In the genomic region with DNA sequence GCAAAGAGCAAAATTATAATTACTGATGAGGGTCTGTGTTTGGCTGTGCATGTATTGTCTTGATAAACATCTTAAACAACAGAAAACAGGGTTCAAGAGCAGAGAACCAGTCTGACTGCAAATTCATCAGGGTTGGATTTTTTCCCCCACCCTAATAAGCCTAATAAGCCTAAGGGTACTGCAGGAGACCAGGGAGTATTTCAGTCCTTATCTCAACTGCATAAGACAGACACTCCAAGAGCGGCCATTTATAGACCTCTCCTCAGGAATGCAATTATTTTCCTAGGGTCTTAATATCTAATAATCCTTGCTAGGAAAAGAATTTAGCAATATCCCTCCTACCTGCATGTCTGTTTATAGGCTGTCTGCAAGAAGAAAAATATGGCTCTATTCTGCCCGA, we compare ENCODE assay signal across 25 cellular contexts.
DNase-seq lines count a peak whose midpoint lies in the region; FAIRE-seq and TF ChIP-seq lines count a peak whose summit lies in the region.
"Had no signal": no experiment of that assay in that cellular context is flagged by ENCODE, and none has a peak within 500 bp of the region (broad histone marks: within the 10 kb centered on the region; RNA-seq: fewer than 3 reads in every experiment).

No MANE protein-coding gene starts in this region.

- no peak overlapping the region for H3K4me2 ChIP-seq in neuronal stem cell (ENCODE audit: insufficient read depth, low read length, poor library complexity, severe bottlenecking)
- H3K4me2 ChIP-seq: BLaER1 treated with 17β-estradiol and CSF1 and Interleukin-3, amounts not matched to agents 10 nM and 100 nM had no signal

- no peak overlapping the region for H3K9ac ChIP-seq in neuronal stem cell (ENCODE audit: low read depth, low read length, poor library complexity)
- H3K9ac ChIP-seq: BLaER1 treated with 17β-estradiol and CSF1 and Interleukin-3, amounts not matched to agents 10 nM and 100 nM had no signal

- H3K4me3 ChIP-seq in HEK293 (ENCODE audit: low read depth, low read length) (no peak overlapping the region), neuronal stem cell (ENCODE audit: low read length in 2 of 2) (no peak overlapping the region)
- H3K4me3 ChIP-seq: BLaER1 treated with 17β-estradiol and CSF1 and Interleukin-3, amounts not matched to agents 10 nM and 100 nM had no signal

- TF ChIP-seq CTCF in HEK293 (tag by site-specific recombination; IDR thresholded peaks at IDR 0.05): no peak

- H3K36me3 ChIP-seq in HEK293 (ENCODE audit: control insufficient read depth in 2 of 2, insufficient read depth in 1 of 2, low read length in 2 of 2): no peaks in the 10 kb centered on the region
- H3K36me3 ChIP-seq in neuronal stem cell (replicated peaks in 1 of 2; ENCODE audit: control insufficient read depth in 2 of 2, insufficient read depth in 2 of 2, low read length in 2 of 2): no peaks in the 10 kb centered on the region
- H3K36me3 ChIP-seq: BLaER1 treated with 17β-estradiol and CSF1 and Interleukin-3, amounts not matched to agents 10 nM and 100 nM had no signal

- H3K4me1 ChIP-seq in HEK293 (ENCODE audit: control insufficient read depth, insufficient read depth, low read length): no peaks in the 10 kb centered on the region
- no peaks in the 10 kb centered on the region for H3K4me1 ChIP-seq in neuronal stem cell (ENCODE audit: control insufficient read depth in 2 of 2, insufficient read depth in 1 of 2, low read depth in 1 of 2, low read length in 2 of 2)
- H3K4me1 ChIP-seq: BLaER1 treated with 17β-estradiol and CSF1 and Interleukin-3, amounts not matched to agents 10 nM and 100 nM had no signal

- CTCF ChIA-PET in HEK293 (lab: Yijun Ruan, JAX): no interaction called here

- no peak overlapping the region for H2AK5ac ChIP-seq in neuronal stem cell (ENCODE audit: low read depth, low read length)

- no peak overlapping the region for H2BK12ac ChIP-seq in neuronal stem cell (ENCODE audit: low read length)

- WGBS in neuronal stem cell (ENCODE audit: extremely low coverage in 2 of 2, insufficient read length in 2 of 2, insufficient replicate concordance in 1 of 2), 2 donors: no CpG with 5 or more reads among the region's 2 CpGs

- H2BK15ac ChIP-seq in neuronal stem cell (ENCODE audit: low read length): no peak overlapping the region

- peak overlapping the region; percentile 51 for H2AFZ ChIP-seq in neuronal stem cell (ENCODE audit: low read length)

- H3K18ac ChIP-seq in neuronal stem cell (ENCODE audit: low read length): no peak overlapping the region

- no peak overlapping the region for H3K27ac ChIP-seq in HEK293 (ENCODE audit: extremely low read depth, low read depth, low read length)
- H3K27ac ChIP-seq in neuronal stem cell (replicated peaks; ENCODE audit: low read length): no peak overlapping the region
- H3K27ac ChIP-seq: BLaER1 treated with 17β-estradiol and CSF1 and Interleukin-3, amounts not matched to agents 10 nM and 100 nM; C4-2B had no signal

- H3K9me3 ChIP-seq in HEK293 (ENCODE audit: control insufficient read depth, insufficient read depth, low read depth, low read length) (no peaks in the 10 kb centered on the region), neuronal stem cell (replicated peaks in 1 of 2; ENCODE audit: control insufficient read depth in 2 of 2, insufficient read depth in 1 of 2, low read depth in 1 of 2, low read length in 2 of 2) (no peaks in the 10 kb centered on the region)
- H3K9me3 ChIP-seq: BLaER1 treated with 17β-estradiol and CSF1 and Interleukin-3, amounts not matched to agents 10 nM and 100 nM; Caco-2 had no signal

- no peak overlapping the region for H2BK120ac ChIP-seq in neuronal stem cell (ENCODE audit: low read depth, low read length)

- peak; percentile 100 for FAIRE-seq in G401.6 (lab: Jason Lieb, UNC)
- FAIRE-seq: A204.1, D721Med, GM12891, GM19239 had no signal

- POLR2A ChIA-PET in HEK293 (lab: Yijun Ruan, JAX): no interaction called here

- no peak overlapping the region for H4K8ac ChIP-seq in neuronal stem cell (ENCODE audit: low read depth, low read length)

- no peak overlapping the region for H4K91ac ChIP-seq in neuronal stem cell (ENCODE audit: low read depth, low read length, poor library complexity)

- no peak for DNase-seq in neuronal stem cell (ENCODE audit: low spot score)
- DNase-seq in DMS 273 (lab: John Stamatoyannopoulos, UW; ENCODE audit: unreplicated experiment): no peak
- no peak for DNase-seq in HK-2 (ENCODE audit: unreplicated experiment)
- DNase-seq: 8988T; ACHN; AML-193; Caco-2; Calu3; CD4-positive, alpha-beta T cell; CD8-positive, alpha-beta T cell; DMS 273 treated with DMSO at 0.1 percent for 48 hours; DMS153; DMS53; DMS79; DND-41; EL; GF-D8 had no signal

- H3K27me3 ChIP-seq in neuronal stem cell (ENCODE audit: control insufficient read depth in 3 of 3, insufficient read depth in 3 of 3, low read depth in 1 of 3, low read length in 3 of 3): no peaks in the 10 kb centered on the region
- H3K27me3 ChIP-seq: BLaER1 treated with 17β-estradiol and CSF1 and Interleukin-3, amounts not matched to agents 10 nM and 100 nM had no signal

- no peak overlapping the region for H3K14ac ChIP-seq in neuronal stem cell (ENCODE audit: low read length)

- H2BK5ac ChIP-seq in neuronal stem cell (ENCODE audit: low read length): no peak overlapping the region

- no peak overlapping the region for H3K23ac ChIP-seq in neuronal stem cell (ENCODE audit: low read depth, low read length, poor library complexity)

- no peak overlapping the region for H3K4ac ChIP-seq in neuronal stem cell (ENCODE audit: low read length)

- no peaks in the 10 kb centered on the region for H3K79me1 ChIP-seq in neuronal stem cell (ENCODE audit: low read depth, low read length)

TF ChIP-seq in HEK293, 187 proteins besides CTCF, POLR2A, EP300 and RAD21:
- TF ChIP-seq ATF2 (tag by site-specific recombination; IDR thresholded peaks at IDR 0.05; ENCODE audit: low read depth): no peak
- TF ChIP-seq SETDB1 (IDR thresholded peaks at IDR 0.05; ENCODE audit: insufficient read length, low read length): peak; percentile 79
- TF ChIP-seq TRIM28 (IDR thresholded peaks at IDR 0.05; ENCODE audit: borderline replicate concordance, low read length): peak; percentile 84; the same call in 1 of the 2 replicates
